9 cellular contexts compared by ENCODE assay signal in genomic region chr13:102128216-102128800, GRCh38.
DNase-seq lines count a peak whose midpoint lies in the region; ATAC-seq and TF ChIP-seq lines count a peak whose summit lies in the region.
"Had no signal": no experiment of that assay in that cellular context is flagged by ENCODE, and none has a peak within 500 bp of the region (broad histone marks: within the 10 kb centered on the region; RNA-seq: fewer than 3 reads in every experiment).

No MANE protein-coding gene starts in this region.

- ATAC-seq in HG02870 (IDR thresholded peaks at IDR 0.05; ENCODE audit: unreplicated experiment), result peak; percentile 66
- peak; percentile 88 for ATAC-seq in left lung
- ATAC-seq in GM18520 (IDR thresholded peaks at IDR 0.05; ENCODE audit: unreplicated experiment), result no peak

- H3K4me3 ChIP-seq in left lung, result no peak overlapping the region
- H3K4me3 ChIP-seq: colonic mucosa had no signal

- H3K4me1 ChIP-seq in left lung, result no peaks in the 10 kb centered on the region
- H3K4me1 ChIP-seq: colonic mucosa had no signal

- no peak overlapping the region for H3K27ac ChIP-seq in left lung
- H3K27ac ChIP-seq: colonic mucosa had no signal

- no peaks in the 10 kb centered on the region for H3K36me3 ChIP-seq in left lung
- H3K36me3 ChIP-seq: colonic mucosa had no signal

- peak; percentile 5 for DNase-seq in GM04504 (ENCODE audit: low read depth)
- peak; percentile 28 for DNase-seq in RKO (ENCODE audit: low spot score)
- no peak for DNase-seq in left lung
- no peak for DNase-seq in HUDEP-2 (lab: John Stamatoyannopoulos, UW; ENCODE audit: unreplicated experiment in 76 of 76)
- DNase-seq in activated naive CD4-positive, alpha-beta T cell treated with Interleukin-2 at 50 U/mL for 16 hours, result no peak
- no peak for DNase-seq in SW 1271 (lab: John Stamatoyannopoulos, UW)
- DNase-seq: colonic mucosa had no signal

- intact Hi-C loops in left lung (cut with DNase I), result no loop called here

- H3K9me3 ChIP-seq in left lung, result no peaks in the 10 kb centered on the region
- H3K9me3 ChIP-seq: colonic mucosa had no signal

- no peaks in the 10 kb centered on the region for H3K27me3 ChIP-seq in left lung
- H3K27me3 ChIP-seq: colonic mucosa had no signal

- TF ChIP-seq CTCF in left lung (IDR thresholded peaks at IDR 0.05), result no peak

Comparison
In these comparisons a context has a peak if more than half of its experiments do, and no peak if none do; other contexts are left out.
1. DNase-seq: peak in GM04504 (single experiment) and RKO (single experiment); none in left lung (0 of 2), HUDEP-2 (0 of 76), activated naive CD4-positive, alpha-beta T cell treated with Interleukin-2 at 50 U/mL for 16 hours (single experiment) and SW 1271 (0 of 2).